20 cellular contexts compared by ENCODE assay signal in the genomic region with DNA sequence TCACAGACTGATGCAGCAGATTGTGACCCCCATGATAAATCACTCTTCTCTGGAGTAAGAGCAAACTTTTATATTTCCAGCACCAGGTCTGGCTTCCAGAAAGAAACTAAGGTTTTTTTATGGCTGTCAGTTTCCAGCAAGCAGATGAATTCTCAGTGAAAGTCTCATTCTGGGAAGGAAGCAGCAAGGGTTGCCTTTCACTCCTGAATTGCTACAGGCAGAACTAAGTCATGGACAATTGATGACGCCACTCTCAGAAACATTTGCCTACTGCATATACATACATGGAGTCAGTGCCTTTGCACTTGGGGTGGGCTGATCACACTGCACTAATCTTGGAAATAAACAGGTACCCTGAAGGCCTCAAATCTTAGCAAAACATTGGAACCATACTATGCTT.
DNase-seq lines count a peak whose midpoint lies in the region; ATAC-seq, FAIRE-seq and TF ChIP-seq lines count a peak whose summit lies in the region.
"Had no signal": no experiment of that assay in that cellular context is flagged by ENCODE, and none has a peak within 500 bp of the region (broad histone marks: within the 10 kb centered on the region; RNA-seq: fewer than 3 reads in every experiment).

No MANE protein-coding gene starts in this region.

- H3K9ac ChIP-seq in BLaER1 treated with 17β-estradiol and CSF1 and Interleukin-3, amounts not matched to agents 10 nM and 100 nM = no peak overlapping the region

- H3K27ac Mint-ChIP-seq in activated CD8-positive, alpha-beta T cell treated with anti-CD3 and anti-CD28 coated beads for 36 hours = peak overlapping the region; percentile 93
- H3K27ac Mint-ChIP-seq in activated CD8-positive, alpha-beta T cell treated with anti-CD3 and anti-CD28 coated beads, Interleukin-2, amount 10 ng/mL, durations not matched to agents 7 days and 5 days = no peak overlapping the region
- peak overlapping the region; percentile 89 for H3K27ac Mint-ChIP-seq in activated naive CD8-positive, alpha-beta T cell treated with anti-CD3 and anti-CD28 coated beads for 36 hours

- no peaks in the 10 kb centered on the region for H3K27me3 Mint-ChIP-seq in activated CD8-positive, alpha-beta T cell treated with anti-CD3 and anti-CD28 coated beads for 36 hours
- no peaks in the 10 kb centered on the region for H3K27me3 Mint-ChIP-seq in activated CD8-positive, alpha-beta T cell treated with anti-CD3 and anti-CD28 coated beads, Interleukin-2, amount 10 ng/mL, durations not matched to agents 7 days and 5 days (ENCODE audit: low read depth)
- no peaks in the 10 kb centered on the region for H3K27me3 Mint-ChIP-seq in activated naive CD8-positive, alpha-beta T cell treated with anti-CD3 and anti-CD28 coated beads for 36 hours
- H3K27me3 Mint-ChIP-seq: CD4-positive, alpha-beta T cell had no signal

- no peak overlapping the region for H3K4me3 Mint-ChIP-seq in activated CD8-positive, alpha-beta T cell treated with anti-CD3 and anti-CD28 coated beads for 36 hours
- H3K4me3 Mint-ChIP-seq in activated CD8-positive, alpha-beta T cell treated with anti-CD3 and anti-CD28 coated beads, Interleukin-2, amount 10 ng/mL, durations not matched to agents 7 days and 5 days = no peak overlapping the region
- H3K4me3 Mint-ChIP-seq in activated naive CD8-positive, alpha-beta T cell treated with anti-CD3 and anti-CD28 coated beads for 36 hours = no peak overlapping the region
- H3K4me3 Mint-ChIP-seq: CD4-positive, alpha-beta T cell had no signal

- H3K27ac ChIP-seq in BLaER1 treated with 17β-estradiol and CSF1 and Interleukin-3, amounts not matched to agents 10 nM and 100 nM = no peak overlapping the region

- peaks cover 0 to 11% (median 9%) of the 10 kb centered on the region in 11 experiments; a peak in 18 of 22 replicates for H3K9me3 ChIP-seq in BLaER1 treated with 17β-estradiol and CSF1 and Interleukin-3, amounts not matched to agents 10 nM and 100 nM (replicated peaks in 1 of 11)
- H3K9me3 ChIP-seq: BE2C had no signal

- H3K27me3 ChIP-seq in BLaER1 treated with 17β-estradiol and CSF1 and Interleukin-3, amounts not matched to agents 10 nM and 100 nM = peaks cover 0 to 45% (median 0%) of the 10 kb centered on the region in 11 experiments; a peak in 6 of 22 replicates
- H3K27me3 ChIP-seq: BE2C had no signal

- H3K36me3 Mint-ChIP-seq in activated CD8-positive, alpha-beta T cell treated with anti-CD3 and anti-CD28 coated beads for 36 hours (ENCODE audit: low read depth) = peaks cover 2% of the 10 kb centered on the region
- no peaks in the 10 kb centered on the region for H3K36me3 Mint-ChIP-seq in activated CD8-positive, alpha-beta T cell treated with anti-CD3 and anti-CD28 coated beads, Interleukin-2, amount 10 ng/mL, durations not matched to agents 7 days and 5 days (ENCODE audit: low read depth)
- H3K36me3 Mint-ChIP-seq in activated naive CD8-positive, alpha-beta T cell treated with anti-CD3 and anti-CD28 coated beads for 36 hours = peaks cover 6% of the 10 kb centered on the region

- H4K20me1 ChIP-seq in BLaER1 treated with 17β-estradiol and CSF1 and Interleukin-3, amounts not matched to agents 10 nM and 100 nM = no peaks in the 10 kb centered on the region

- H3K36me3 ChIP-seq in BLaER1 treated with 17β-estradiol and CSF1 and Interleukin-3, amounts not matched to agents 10 nM and 100 nM = no peaks in the 10 kb centered on the region
- H3K36me3 ChIP-seq: BE2C had no signal

- ATAC-seq in activated CD8-positive, alpha-beta T cell treated with anti-CD3 and anti-CD28 coated beads for 36 hours = no peak
- ATAC-seq in activated CD8-positive, alpha-beta T cell treated with anti-CD3 and anti-CD28 coated beads, Interleukin-2, amount 10 ng/mL, durations not matched to agents 7 days and 5 days = no peak
- ATAC-seq in GM21526 (IDR thresholded peaks at IDR 0.05; ENCODE audit: low FRiP score, unreplicated experiment) = no peak
- ATAC-seq: K562 had no signal

- peaks cover 66% of the 10 kb centered on the region for H3K4me1 Mint-ChIP-seq in activated CD8-positive, alpha-beta T cell treated with anti-CD3 and anti-CD28 coated beads for 36 hours (ENCODE audit: low read depth)
- peaks cover 38% of the 10 kb centered on the region for H3K4me1 Mint-ChIP-seq in activated CD8-positive, alpha-beta T cell treated with anti-CD3 and anti-CD28 coated beads, Interleukin-2, amount 10 ng/mL, durations not matched to agents 7 days and 5 days (ENCODE audit: low read depth)
- peaks cover 64% of the 10 kb centered on the region for H3K4me1 Mint-ChIP-seq in activated naive CD8-positive, alpha-beta T cell treated with anti-CD3 and anti-CD28 coated beads for 36 hours

- peaks cover 0 to 32% (median 9%) of the 10 kb centered on the region in 10 experiments; a peak in 12 of 20 replicates for H3K4me1 ChIP-seq in BLaER1 treated with 17β-estradiol and CSF1 and Interleukin-3, amounts not matched to agents 10 nM and 100 nM
- H3K4me1 ChIP-seq: BE2C had no signal

- CTCF ChIA-PET in activated CD8-positive, alpha-beta T cell treated with anti-CD3 and anti-CD28 coated beads for 36 hours (lab: Charles Lee) = interaction anchor here (0.9 to 1.7 kb wide), 3 partner anchors 26 to 82 kb away, joined by 3 to 12 read pairs (median 5); no protein-coding TSS in a partner anchor
- CTCF ChIA-PET in activated CD8-positive, alpha-beta T cell treated with anti-CD3 and anti-CD28 coated beads, Interleukin-2, amount 10 ng/mL, durations not matched to agents 7 days and 5 days (lab: Charles Lee) = interaction anchor here (0.6 kb wide), 1 partner anchor 37 kb away, joined by 3 read pairs; no protein-coding TSS in a partner anchor

- intact Hi-C loops in activated CD8-positive, alpha-beta T cell treated with anti-CD3 and anti-CD28 coated beads for 36 hours (cut with micrococcal nuclease) = loop anchor here (5.0 kb wide), 2 partner anchors 36 to 84 kb away; a partner anchor contains a TSS

- peak; percentile 26 for FAIRE-seq in HTR-8/SVneo (lab: Jason Lieb, UNC)
- FAIRE-seq: A204.1, K562 had no signal

- peaks cover 2% of the 10 kb centered on the region for H3K9me3 Mint-ChIP-seq in activated CD8-positive, alpha-beta T cell treated with anti-CD3 and anti-CD28 coated beads for 36 hours
- H3K9me3 Mint-ChIP-seq in activated CD8-positive, alpha-beta T cell treated with anti-CD3 and anti-CD28 coated beads, Interleukin-2, amount 10 ng/mL, durations not matched to agents 7 days and 5 days (ENCODE audit: insufficient read depth) = no peaks in the 10 kb centered on the region
- peaks cover 7% of the 10 kb centered on the region for H3K9me3 Mint-ChIP-seq in activated naive CD8-positive, alpha-beta T cell treated with anti-CD3 and anti-CD28 coated beads for 36 hours
- H3K9me3 Mint-ChIP-seq: CD4-positive, alpha-beta T cell had no signal

- TF ChIP-seq CTCF in activated CD8-positive, alpha-beta T cell treated with anti-CD3 and anti-CD28 coated beads for 36 hours (IDR thresholded peaks at IDR 0.05) = no peak

- no peak for DNase-seq in activated CD8-positive, alpha-beta T cell treated with anti-CD3 and anti-CD28 coated beads for 36 hours
- no peak for DNase-seq in activated CD8-positive, alpha-beta T cell treated with anti-CD3 and anti-CD28 coated beads, Interleukin-2, amount 10 ng/mL, durations not matched to agents 7 days and 5 days
- no peak for DNase-seq in HTR-8/SVneo (ENCODE audit: insufficient read length, low spot score)
- no peak for DNase-seq in activated naive CD8-positive, alpha-beta T cell treated with anti-CD3 and anti-CD28 coated beads for 36 hours
- DNase-seq in MV-4-11 (lab: John Stamatoyannopoulos, UW) = no peak
- no peak for DNase-seq in inferior parietal cortex (ENCODE audit: extremely low spot score)
- DNase-seq: BE2C; CD4-positive, alpha-beta T cell; DMS153; GDM1; HCEC 1CT; NCI-H1694 treated with DMSO at 0.1 percent for 48 hours; NCI-H510A; NCI-H774; RPMI8226; SHP77 treated with DMSO at 0.1 percent for 48 hours had no signal

- POLR2A ChIA-PET in activated CD8-positive, alpha-beta T cell treated with anti-CD3 and anti-CD28 coated beads for 36 hours (lab: Charles Lee) = interaction anchor here (0.9 kb wide), 1 partner anchor 86 kb away, joined by 3 read pairs; no protein-coding TSS in a partner anchor
- POLR2A ChIA-PET in activated CD8-positive, alpha-beta T cell treated with anti-CD3 and anti-CD28 coated beads, Interleukin-2, amount 10 ng/mL, durations not matched to agents 7 days and 5 days (lab: Charles Lee) = no interaction called here

- peak overlapping the region in 6 of 11 experiments; percentile 33 to 60 (median 50); a peak in 7 of 22 replicates for H3K4me2 ChIP-seq in BLaER1 treated with 17β-estradiol and CSF1 and Interleukin-3, amounts not matched to agents 10 nM and 100 nM

- H3K4me3 ChIP-seq in BLaER1 treated with 17β-estradiol and CSF1 and Interleukin-3, amounts not matched to agents 10 nM and 100 nM = no peak overlapping the region
- H3K4me3 ChIP-seq: K562 had no signal
